Comparison of ENCODE assay signal across 10 cellular contexts in genomic region chr7:1105189-1105588, GRCh38. TPM values are rescaled to one million over a fixed set of nuclear protein-coding genes. Genes with fewer than 3 reads are reported as not detected.
DNase-seq lines count a peak whose midpoint lies in the region; ATAC-seq and TF ChIP-seq lines count a peak whose summit lies in the region.
"Had no signal": no experiment of that assay in that cellular context is flagged by ENCODE, and none has a peak within 500 bp of the region (broad histone marks: within the 10 kb centered on the region; RNA-seq: fewer than 3 reads in every experiment).

No MANE protein-coding gene starts in this region.

- H3K4me3 ChIP-seq in psoas muscle = no peak overlapping the region
- H3K4me3 ChIP-seq in stomach = no peak overlapping the region
- H3K4me3 ChIP-seq: cardiac muscle cell, suprapubic skin had no signal

- no peaks in the 10 kb centered on the region for H3K9me3 ChIP-seq in psoas muscle
- no peaks in the 10 kb centered on the region for H3K9me3 ChIP-seq in stomach
- H3K9me3 ChIP-seq: suprapubic skin had no signal

- peak; percentile 50 for ATAC-seq in GM18907 (IDR thresholded peaks at IDR 0.05; ENCODE audit: unreplicated experiment)
- ATAC-seq in GM21619 (IDR thresholded peaks at IDR 0.05; ENCODE audit: unreplicated experiment) = peak; percentile 60
- peak; percentile 37 for ATAC-seq in HG03521 (IDR thresholded peaks at IDR 0.05; ENCODE audit: unreplicated experiment)
- no peak for ATAC-seq in psoas muscle

- H3K4me1 ChIP-seq in psoas muscle (peaks cover 16% of the 10 kb centered on the region), stomach (peaks cover 30 to 64% (median 43%) of the 10 kb centered on the region in 4 donors)
- H3K4me1 ChIP-seq: suprapubic skin had no signal

- 88 to 94% (median 88%) methylated on average over 11 of the region's 11 CpGs for WGBS in psoas muscle, 3 donors
- 82 to 95% (median 90%) methylated on average over 11 of the region's 11 CpGs for WGBS in stomach, 5 donors

- no peak for TF ChIP-seq CTCF in psoas muscle (IDR thresholded peaks at IDR 0.05)
- TF ChIP-seq CTCF in stomach (IDR thresholded peaks at IDR 0.05) = no peak

- DNase-seq in psoas muscle (peak in 1 of 2 donors; percentile 42), EL (no peak), stomach (no peak)
- no peak for DNase-seq in activated CD4-positive, alpha-beta T cell treated with anti-CD3 and anti-CD28 coated beads, Interleukin-2, amount 50 U/mL, for 48 hours
- DNase-seq: hypothalamus had no signal

- intact Hi-C loops in psoas muscle (cut with DNase I) = no loop called here
- intact Hi-C loops in stomach (cut with DNase I; ENCODE audit: low total_unique reads) = no loop called here

- TF ChIP-seq EP300 in stomach (IDR thresholded peaks at IDR 0.05) = no peak

- no peaks in the 10 kb centered on the region for H3K27me3 ChIP-seq in psoas muscle (ENCODE audit: insufficient read depth in 3 of 3, low read length in 2 of 3)
- H3K27me3 ChIP-seq in stomach = no peaks in the 10 kb centered on the region
- H3K27me3 ChIP-seq: cardiac muscle cell, suprapubic skin had no signal

- H3K36me3 ChIP-seq in psoas muscle (ENCODE audit: insufficient read depth in 1 of 2, low read depth in 1 of 2) = no peaks in the 10 kb centered on the region
- no peaks in the 10 kb centered on the region for H3K36me3 ChIP-seq in stomach
- H3K36me3 ChIP-seq: cardiac muscle cell, suprapubic skin had no signal

- peak overlapping the region; percentile 25 for H3K27ac ChIP-seq in psoas muscle
- H3K27ac ChIP-seq in stomach = no peak overlapping the region
- H3K27ac ChIP-seq: cardiac muscle cell, suprapubic skin had no signal

- TF ChIP-seq POLR2A in stomach (IDR thresholded peaks at IDR 0.05) = no peak

RNA-seq across cellular contexts. Expression of gene GPER1, which starts 17.3 kb away (rescaled TPM):
- 1 to 10 TPM; 1.1 to 3.1 (median 1.5) TPM for total RNA-seq in psoas muscle
- 1 to 10 TPM in 2 of 3 donors, under 1 TPM in 1; 0.90 to 1.5 (median 1.4) TPM for polyA plus RNA-seq in psoas muscle
- total RNA-seq in stomach = 10 to 100 TPM in 2 of 5 donors, 1 to 10 TPM in 1, under 1 TPM in 1, not detected in 1; 0.58 to 18.3 (median 9.7) TPM
- polyA plus RNA-seq in stomach = 10 to 100 TPM; 21.9 to 31.2 (median 26.0) TPM

RNA-seq across cellular contexts. Expression of gene ZFAND2A, which starts 54.8 kb away (rescaled TPM):
- total RNA-seq in psoas muscle = 10 to 100 TPM in 1 of 4 donors, 1 to 10 TPM in 3; 5.7 to 18.4 (median 8.9) TPM
- polyA plus RNA-seq in psoas muscle = 10 to 100 TPM; 27.4 to 61.1 (median 57.2) TPM
- 10 to 100 TPM in 4 of 5 donors, under 1 TPM in 1; 0.89 to 44.9 (median 20.2) TPM for total RNA-seq in stomach
- 10 to 100 TPM; 37.4 to 93.6 (median 53.1) TPM for polyA plus RNA-seq in stomach

Comparison
In these comparisons a context has a peak if more than half of its experiments do, and no peak if none do; other contexts are left out.
1. ATAC-seq: peak in GM18907 (single experiment), GM21619 (single experiment) and HG03521 (single experiment); none in psoas muscle (0 of 4).